In the genomic region with DNA sequence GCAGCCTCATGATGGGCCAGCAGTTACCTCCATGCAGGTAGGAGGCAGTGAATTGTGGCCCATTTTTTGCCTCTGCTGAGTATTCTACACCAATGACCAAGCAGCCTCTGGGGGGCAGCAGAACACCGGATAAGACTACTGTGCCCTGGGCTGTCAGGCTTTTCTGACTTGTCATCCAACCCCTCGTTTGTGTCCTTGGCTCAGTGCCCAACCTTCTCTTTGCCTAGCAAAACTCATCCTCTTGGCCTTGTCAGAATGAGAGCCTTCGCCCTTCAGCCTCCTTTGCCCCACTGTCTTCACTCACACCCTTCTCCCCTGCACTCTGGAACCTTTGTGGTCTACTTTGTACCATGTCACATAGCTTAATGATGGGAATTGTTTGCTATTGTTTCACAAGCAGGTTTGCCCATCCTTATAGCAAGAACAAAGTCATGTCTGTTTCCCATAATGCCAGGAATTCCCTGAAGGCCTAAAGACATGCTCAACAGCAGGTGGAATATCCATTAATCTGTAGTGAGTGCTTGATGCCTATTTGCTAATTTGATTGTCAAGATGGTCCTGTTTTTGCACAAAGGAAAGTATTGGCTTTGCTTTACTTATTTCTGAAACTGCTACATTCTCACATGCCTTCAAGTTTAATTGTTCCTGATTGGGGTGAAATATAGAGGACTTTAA, we compare ENCODE assay signal across 8 cellular contexts.
DNase-seq lines count a peak whose midpoint lies in the region; ATAC-seq and TF ChIP-seq lines count a peak whose summit lies in the region.

No MANE protein-coding gene starts in this region.

- H3K4me1 Mint-ChIP-seq in CD4-positive, alpha-beta T cell (ENCODE audit: low read depth), result peaks cover 8% of the 10 kb centered on the region
- H3K4me1 Mint-ChIP-seq in activated CD8-positive, alpha-beta T cell treated with anti-CD3 and anti-CD28 coated beads for 36 hours (ENCODE audit: low read depth), result peaks cover 11% of the 10 kb centered on the region
- H3K4me1 Mint-ChIP-seq in effector memory CD8-positive, alpha-beta T cell (ENCODE audit: low read depth in 2 of 2), result peaks cover 4 to 6% of the 10 kb centered on the region in 2 donors

- H3K4ac ChIP-seq in mesendoderm (ENCODE audit: low read depth, low read length), result no peak overlapping the region

- H3K27ac Mint-ChIP-seq in CD4-positive, alpha-beta T cell, result no peak overlapping the region
- H3K27ac Mint-ChIP-seq in activated CD8-positive, alpha-beta T cell treated with anti-CD3 and anti-CD28 coated beads for 36 hours, result no peak overlapping the region
- no peak overlapping the region for H3K27ac Mint-ChIP-seq in effector memory CD8-positive, alpha-beta T cell

- WGBS in mesendoderm (ENCODE audit: extremely low coverage, insufficient coverage, low lambda C conversion rate), result no CpG with 5 or more reads among the region's 3 CpGs

- H2AK5ac ChIP-seq in mesendoderm (ENCODE audit: low read length), result no peak overlapping the region

- no peaks in the 10 kb centered on the region for H3K4me1 ChIP-seq in mesendoderm (ENCODE audit: control insufficient read depth, low read depth, low read length)

- peak; percentile 25 to 56 (median 38) for DNase-seq in CD4-positive, alpha-beta T cell
- DNase-seq in HS-5 (ENCODE audit: low read depth), result peak; percentile 53
- peak; percentile 97 for DNase-seq in NCI-H82 treated with DMSO at 0.1 percent for 48 hours (lab: John Stamatoyannopoulos, UW; ENCODE audit: unreplicated experiment)
- peak; percentile 91 for DNase-seq in activated CD8-positive, alpha-beta T cell treated with anti-CD3 and anti-CD28 coated beads for 36 hours
- DNase-seq in effector memory CD8-positive, alpha-beta T cell, result peak; percentile 29 to 48 (median 33)
- DNase-seq in mesendoderm, result peak; percentile 90
- peak; percentile 14 to 21 for DNase-seq in stimulated activated CD8-positive, alpha-beta memory T cell treated with anti-CD3 and anti-CD28 coated beads, Interleukin-4, amount 100 ng/mL, for 4 hours (ENCODE audit: low read depth in 2 of 2, low spot score in 1 of 2)

- no peak overlapping the region for H3K4me3 Mint-ChIP-seq in CD4-positive, alpha-beta T cell
- no peak overlapping the region for H3K4me3 Mint-ChIP-seq in activated CD8-positive, alpha-beta T cell treated with anti-CD3 and anti-CD28 coated beads for 36 hours
- H3K4me3 Mint-ChIP-seq in effector memory CD8-positive, alpha-beta T cell, result no peak overlapping the region

- H3K27me3 ChIP-seq in CD4-positive, alpha-beta T cell (ENCODE audit: control insufficient read depth, insufficient read depth, low read length), result no peaks in the 10 kb centered on the region
- no peaks in the 10 kb centered on the region for H3K27me3 ChIP-seq in mesendoderm (ENCODE audit: insufficient read depth, low read length, poor library complexity)

- CTCF ChIA-PET in CD4-positive, alpha-beta T cell (lab: Charles Lee), result no interaction called here
- CTCF ChIA-PET in activated CD8-positive, alpha-beta T cell treated with anti-CD3 and anti-CD28 coated beads for 36 hours (lab: Charles Lee), result interaction anchor here (0.8 to 4.9 kb wide), 11 partner anchors 10 to 550 kb away, joined by 3 to 49 read pairs (median 3); a partner anchor contains a TSS

- peak; percentile 51 for ATAC-seq in CD4-positive, alpha-beta T cell (ENCODE audit: poor library complexity)
- peak; percentile 90 for ATAC-seq in GM19463 (IDR thresholded peaks at IDR 0.05; ENCODE audit: unreplicated experiment)
- ATAC-seq in activated CD8-positive, alpha-beta T cell treated with anti-CD3 and anti-CD28 coated beads for 36 hours, result peak; percentile 88
- peak; percentile 49 for ATAC-seq in effector memory CD8-positive, alpha-beta T cell (replicated peaks)

- H3K4me2 ChIP-seq in mesendoderm (ENCODE audit: low read length), result no peak overlapping the region

- intact Hi-C loops in CD4-positive, alpha-beta T cell (cut with DNase I, micrococcal nuclease), result loop anchor here in 1 of 2 experiments (5.0 to 10.0 kb wide), 2 partner anchors 548 to 1070 kb away; a partner anchor contains a TSS
- intact Hi-C loops in activated CD8-positive, alpha-beta T cell treated with anti-CD3 and anti-CD28 coated beads for 36 hours (cut with micrococcal nuclease), result loop anchor here (2.0 to 10.0 kb wide), 4 partner anchors 137 to 550 kb away; a partner anchor contains a TSS

- H3K27ac ChIP-seq in CD4-positive, alpha-beta T cell (ENCODE audit: low read depth, low read length), result no peak overlapping the region
- no peak overlapping the region for H3K27ac ChIP-seq in mesendoderm (ENCODE audit: low read depth, low read length)

- no peak overlapping the region for H2BK120ac ChIP-seq in mesendoderm (ENCODE audit: low read depth, low read length)

- H3K56ac ChIP-seq in mesendoderm (ENCODE audit: low read length), result no peak overlapping the region

- H3K9me3 Mint-ChIP-seq in CD4-positive, alpha-beta T cell, result no peaks in the 10 kb centered on the region
- no peaks in the 10 kb centered on the region for H3K9me3 Mint-ChIP-seq in activated CD8-positive, alpha-beta T cell treated with anti-CD3 and anti-CD28 coated beads for 36 hours
- H3K9me3 Mint-ChIP-seq in effector memory CD8-positive, alpha-beta T cell, result no peaks in the 10 kb centered on the region

- H3K9me3 ChIP-seq in CD4-positive, alpha-beta T cell (ENCODE audit: control insufficient read depth, low read length), result no peaks in the 10 kb centered on the region

- POLR2A ChIA-PET in CD4-positive, alpha-beta T cell (lab: Charles Lee), result no interaction called here
- POLR2A ChIA-PET in activated CD8-positive, alpha-beta T cell treated with anti-CD3 and anti-CD28 coated beads for 36 hours (lab: Charles Lee), result no interaction called here

- no peak overlapping the region for H4K5ac ChIP-seq in mesendoderm (ENCODE audit: low read length)

- no peaks in the 10 kb centered on the region for H3K79me1 ChIP-seq in mesendoderm (ENCODE audit: low read length)

- H2BK5ac ChIP-seq in mesendoderm (ENCODE audit: low read length), result no peak overlapping the region

- H3K4me3 ChIP-seq in mesendoderm (ENCODE audit: low read length), result no peak overlapping the region

- H3K79me2 ChIP-seq in mesendoderm (ENCODE audit: control insufficient read depth, insufficient read depth, low read length), result no peaks in the 10 kb centered on the region

- H3K27me3 Mint-ChIP-seq in CD4-positive, alpha-beta T cell, result no peaks in the 10 kb centered on the region
- H3K27me3 Mint-ChIP-seq in activated CD8-positive, alpha-beta T cell treated with anti-CD3 and anti-CD28 coated beads for 36 hours, result no peaks in the 10 kb centered on the region
- no peaks in the 10 kb centered on the region for H3K27me3 Mint-ChIP-seq in effector memory CD8-positive, alpha-beta T cell

- no peaks in the 10 kb centered on the region for H3K36me3 Mint-ChIP-seq in CD4-positive, alpha-beta T cell (ENCODE audit: low read depth)
- H3K36me3 Mint-ChIP-seq in activated CD8-positive, alpha-beta T cell treated with anti-CD3 and anti-CD28 coated beads for 36 hours (ENCODE audit: low read depth), result no peaks in the 10 kb centered on the region
- no peaks in the 10 kb centered on the region for H3K36me3 Mint-ChIP-seq in effector memory CD8-positive, alpha-beta T cell (ENCODE audit: insufficient read depth)

- H3K9ac ChIP-seq in mesendoderm (ENCODE audit: low read length), result no peak overlapping the region

- H2BK15ac ChIP-seq in mesendoderm (replicated peaks; ENCODE audit: low read depth), result no peak overlapping the region

- no peaks in the 10 kb centered on the region for H3K36me3 ChIP-seq in mesendoderm (ENCODE audit: control insufficient read depth, insufficient read depth, low read length)

- no peak overlapping the region for H4K8ac ChIP-seq in mesendoderm (ENCODE audit: low read depth, low read length)

- H3K23ac ChIP-seq in mesendoderm (ENCODE audit: low read length), result no peak overlapping the region

- no peak overlapping the region for H3K18ac ChIP-seq in mesendoderm (ENCODE audit: low read length)

- peak; percentile 40 for TF ChIP-seq CTCF in CD4-positive, alpha-beta T cell (IDR thresholded peaks at IDR 0.05)
- TF ChIP-seq CTCF in activated CD8-positive, alpha-beta T cell treated with anti-CD3 and anti-CD28 coated beads for 36 hours (IDR thresholded peaks at IDR 0.05), result peak; percentile 67

Comparison
In these comparisons a context has a peak if more than half of its experiments do, and no peak if none do; other contexts are left out.
1. DNase-seq: peak in every context shown above with its lines; median percentile 97 in NCI-H82 treated with DMSO at 0.1 percent for 48 hours; 91 in activated CD8-positive, alpha-beta T cell treated with anti-CD3 and anti-CD28 coated beads for 36 hours; 90 in mesendoderm; 53 in HS-5; 38 in CD4-positive, alpha-beta T cell; 33 in effector memory CD8-positive, alpha-beta T cell; 18 in stimulated activated CD8-positive, alpha-beta memory T cell treated with anti-CD3 and anti-CD28 coated beads, Interleukin-4, amount 100 ng/mL, for 4 hours.